In genomic region chr11:99257131-99257530, GRCh38 we compare ENCODE assay signal across 23 cellular contexts.
DNase-seq lines count a peak whose midpoint lies in the region; ATAC-seq and TF ChIP-seq lines count a peak whose summit lies in the region.
"Had no signal": no experiment of that assay in that cellular context is flagged by ENCODE, and none has a peak within 500 bp of the region (broad histone marks: within the 10 kb centered on the region; RNA-seq: fewer than 3 reads in every experiment).

No MANE protein-coding gene starts in this region.

- H3K4me1 ChIP-seq in ACC112 (ENCODE audit: control insufficient read depth, insufficient read depth, low read length, unreplicated experiment) (peaks cover 6% of the 10 kb centered on the region), hepatocyte (ENCODE audit: insufficient read depth) (no peaks in the 10 kb centered on the region), esophagus squamous epithelium (no peaks in the 10 kb centered on the region), thyroid gland (no peaks in the 10 kb centered on the region)
- H3K4me1 ChIP-seq: testis had no signal

- intact Hi-C loops in esophagus squamous epithelium (cut with DNase I) (no loop called here), thyroid gland (cut with DNase I) (no loop called here)

- ATAC-seq in HG03045 (IDR thresholded peaks at IDR 0.05; ENCODE audit: unreplicated experiment): no peak
- ATAC-seq: natural killer cell treated with Interleukin-12 subunit alpha and Interleukin-12 subunit beta and Interleukin-15 and Interleukin-18, amount 100 ng/mL, for 72 hours; Right ventricle myocardium inferior; stimulated activated memory B cell treated with anti-CD40 and anti-IgM and Interleukin-4, amounts not matched to agents 10 μg/mL and 1 μg/mL and 100 μg/mL, for 72 hours had no signal

- H2AFZ ChIP-seq in ACC112 (ENCODE audit: low read length, unreplicated experiment) (peak overlapping the region; percentile 83), hepatocyte (no peak overlapping the region)
- H2AFZ ChIP-seq: GM23248 had no signal

- H3K27ac ChIP-seq in ACC112 (ENCODE audit: low read depth, low read length) (no peak overlapping the region), hepatocyte (no peak overlapping the region), esophagus squamous epithelium (no peak overlapping the region), thyroid gland (no peak overlapping the region)
- H3K27ac ChIP-seq: GM23248, testis, VCaP had no signal

- TF ChIP-seq CTCF in hepatocyte (IDR thresholded peaks at IDR 0.05; ENCODE audit: poor library complexity): no peak
- no peak for TF ChIP-seq CTCF in esophagus squamous epithelium (IDR thresholded peaks at IDR 0.05)
- TF ChIP-seq CTCF in thyroid gland (IDR thresholded peaks at IDR 0.05): no peak

- no peak overlapping the region for H3K4me2 ChIP-seq in hepatocyte

- peak; percentile 5 for DNase-seq in LHCN-M2 (ENCODE audit: low read depth)
- DNase-seq in OCI-M1 (lab: John Stamatoyannopoulos, UW): peak; percentile 3
- peak; percentile 38 for DNase-seq in hepatocyte (ENCODE audit: low spot score)
- DNase-seq in esophagus squamous epithelium (lab: John Stamatoyannopoulos, UW): no peak
- no peak for DNase-seq in thyroid gland
- DNase-seq in T-helper 9 cell: no peak
- DNase-seq: activated CD8-positive, alpha-beta memory T cell treated with anti-CD3 and anti-CD28 coated beads, Interleukin-2, amount 50 U/mL, for 48 hours; activated effector memory CD4-positive, alpha-beta T cell treated with Interleukin-2 at 50 U/mL for 16 hours; cortex of kidney; DMS153; foreskin melanocyte; GM23248; KG1; NCI-H1417; NCI-H524 treated with DMSO at 0.1 percent for 48 hours; T-helper 1 cell; testis had no signal

- no peaks in the 10 kb centered on the region for H4K20me1 ChIP-seq in hepatocyte (ENCODE audit: insufficient read depth, poor library complexity, severe bottlenecking)

- H3K79me2 ChIP-seq in ACC112 (ENCODE audit: control insufficient read depth, insufficient read depth, low read length, unreplicated experiment) (no peaks in the 10 kb centered on the region), hepatocyte (no peaks in the 10 kb centered on the region)

- no peaks in the 10 kb centered on the region for H3K36me3 ChIP-seq in ACC112 (ENCODE audit: insufficient read depth, low read length)
- H3K36me3 ChIP-seq in hepatocyte (replicated peaks; ENCODE audit: insufficient read depth, low read depth): no peaks in the 10 kb centered on the region
- no peaks in the 10 kb centered on the region for H3K36me3 ChIP-seq in esophagus squamous epithelium
- H3K36me3 ChIP-seq in thyroid gland: no peaks in the 10 kb centered on the region

- no peaks in the 10 kb centered on the region for H3K9me2 ChIP-seq in hepatocyte (replicated peaks; ENCODE audit: insufficient read depth)

- H3K27me3 ChIP-seq in ACC112 (ENCODE audit: insufficient read depth, low read length) (no peaks in the 10 kb centered on the region), hepatocyte (no peaks in the 10 kb centered on the region), esophagus squamous epithelium (no peaks in the 10 kb centered on the region), thyroid gland (no peaks in the 10 kb centered on the region)
- H3K27me3 ChIP-seq: testis had no signal

- H3K4me3 ChIP-seq in ACC112 (ENCODE audit: low read depth, low read length): no peak overlapping the region
- H3K4me3 ChIP-seq in hepatocyte: no peak overlapping the region
- no peak overlapping the region for H3K4me3 ChIP-seq in esophagus squamous epithelium
- no peak overlapping the region for H3K4me3 ChIP-seq in thyroid gland (replicated peaks in 1 of 3)
- H3K4me3 ChIP-seq: GM23248, testis had no signal

- H3K9me3 ChIP-seq in hepatocyte (ENCODE audit: low read depth): no peaks in the 10 kb centered on the region
- H3K9me3 ChIP-seq in esophagus squamous epithelium: no peaks in the 10 kb centered on the region
- no peaks in the 10 kb centered on the region for H3K9me3 ChIP-seq in thyroid gland
- H3K9me3 ChIP-seq: testis had no signal

- 30% methylated on average over 1 of the region's 1 CpG for WGBS in hepatocyte (ENCODE audit: low lambda C conversion rate, missing lambda C conversion rate)
- 7 to 27% methylated on average over 1 of the region's 1 CpG for WGBS in esophagus squamous epithelium, 2 donors
- 28 to 39% methylated on average over 1 of the region's 1 CpG for WGBS in thyroid gland, 2 donors

- no peak for TF ChIP-seq POLR2A in esophagus squamous epithelium (IDR thresholded peaks at IDR 0.05)
- TF ChIP-seq POLR2A in thyroid gland (IDR thresholded peaks at IDR 0.05): no peak

Comparison
In these comparisons a context has a peak if more than half of its experiments do, and no peak if none do; other contexts are left out.
1. DNase-seq: peak in LHCN-M2 (single experiment), OCI-M1 (single experiment) and hepatocyte (single experiment); none in esophagus squamous epithelium (single experiment), thyroid gland (0 of 2) and T-helper 9 cell (single experiment).